ENCODE assay signal across 18 cellular contexts in the genomic region with DNA sequence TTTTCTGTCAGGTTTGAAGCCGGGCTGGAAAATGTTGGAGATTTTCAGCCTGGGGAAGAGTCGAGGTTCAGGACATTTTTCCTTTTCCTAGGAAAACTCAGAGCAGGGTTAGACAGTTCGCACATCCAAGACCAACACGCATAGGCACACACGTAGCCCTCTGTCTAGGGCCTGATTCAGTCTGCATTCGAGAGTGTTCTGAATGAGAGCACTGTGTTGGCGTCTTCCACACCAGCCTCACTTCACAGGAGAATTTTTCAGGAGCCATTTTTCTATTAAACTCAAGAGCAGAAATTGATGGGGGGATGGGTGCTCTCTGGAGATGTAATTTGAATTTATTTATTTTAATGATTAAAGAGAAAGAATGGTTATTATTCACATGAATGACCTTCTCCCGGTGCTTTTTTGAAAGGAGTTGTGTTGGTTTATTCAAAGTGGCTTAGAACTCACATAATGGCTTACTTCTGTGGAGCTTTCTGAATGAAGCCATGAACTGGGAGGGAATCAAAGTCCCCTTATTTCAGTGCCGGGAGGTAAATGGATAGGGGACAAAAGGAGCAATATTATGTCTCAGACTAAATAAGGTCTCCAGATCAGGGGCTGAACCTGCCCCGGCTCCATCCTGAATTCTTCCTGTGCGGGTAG.
DNase-seq lines count a peak whose midpoint lies in the region; ATAC-seq and TF ChIP-seq lines count a peak whose summit lies in the region.
"Had no signal": no experiment of that assay in that cellular context is flagged by ENCODE, and none has a peak within 500 bp of the region (broad histone marks: within the 10 kb centered on the region; RNA-seq: fewer than 3 reads in every experiment).

No MANE protein-coding gene starts in this region.

- BruUV-seq in IMR-90 (replicated peaks; lab: Mats Ljungman, UMichigan) = no TSS peak

- H3K9me3 Mint-ChIP-seq in stimulated activated memory B cell treated with anti-CD40 and anti-IgM and Interleukin-4, amounts not matched to agents 10 μg/mL and 1 μg/mL and 100 μg/mL, for 72 hours = no peaks in the 10 kb centered on the region
- H3K9me3 Mint-ChIP-seq: dendritic cell treated with granulocyte-macrophage colony-stimulating factor and Interleukin-4, amounts not matched to agents 40 ng/mL and 50 ng/mL, for 4 days; immature natural killer cell had no signal

- intact Hi-C loops in IMR-90 (cut with micrococcal nuclease) = no loop called here

- H3K4me3 Mint-ChIP-seq in stimulated activated memory B cell treated with anti-CD40 and anti-IgM and Interleukin-4, amounts not matched to agents 10 μg/mL and 1 μg/mL and 100 μg/mL, for 72 hours = peak overlapping the region; percentile 69
- H3K4me3 Mint-ChIP-seq: dendritic cell treated with granulocyte-macrophage colony-stimulating factor and Interleukin-4, amounts not matched to agents 40 ng/mL and 50 ng/mL, for 4 days; immature natural killer cell had no signal

- H4K20me1 ChIP-seq in IMR-90 (ENCODE audit: insufficient read depth, low read length) = no peaks in the 10 kb centered on the region
- no peaks in the 10 kb centered on the region for H4K20me1 ChIP-seq in OCI-LY3 (ENCODE audit: insufficient read depth, low read length)

- H3K4me1 ChIP-seq in IMR-90 (ENCODE audit: control insufficient read depth, insufficient read depth, low read length) (peaks cover 9% of the 10 kb centered on the region), OCI-LY3 (ENCODE audit: low read length) (peaks cover 59% of the 10 kb centered on the region)
- H3K4me1 ChIP-seq: upper lobe of right lung had no signal

- peaks cover 0 to 13% of the 10 kb centered on the region in 2 experiments; a peak in 1 of 4 replicates for H3K79me1 ChIP-seq in IMR-90 (ENCODE audit: low read depth in 1 of 2, low read length in 2 of 2)

- in situ Hi-C loops in IMR-90 (cut with MboI; ENCODE audit: low sequenced_read_pairs) = no loop called here

- H3K18ac ChIP-seq in IMR-90 (ENCODE audit: low read depth, low read length) = no peak overlapping the region

- no peak for TF ChIP-seq RAD21 in IMR-90 (IDR thresholded peaks at IDR 0.05; ENCODE audit: low read length)

- TF ChIP-seq POLR2A in IMR-90 (IDR thresholded peaks at IDR 0.05; ENCODE audit: low read depth, low read length) = no peak

- 100% methylated on average over 2 of the region's 11 CpGs; no CpG with 5 or more reads in 1 of the 2 experiments for WGBS in IMR-90 (ENCODE audit: extremely low coverage in 2 of 2, insufficient read length in 1 of 2), 2 experiments

- H3K9ac ChIP-seq in IMR-90 (ENCODE audit: low read depth, low read length) (no peak overlapping the region), OCI-LY3 (ENCODE audit: low read length) (peak overlapping the region; percentile 61)

- H2BK20ac ChIP-seq in IMR-90 (ENCODE audit: low read depth, low read length) = no peak overlapping the region

- H3K4me2 ChIP-seq in IMR-90 (ENCODE audit: low read depth, low read length) (no peak overlapping the region), OCI-LY3 (ENCODE audit: low read length) (peak overlapping the region; percentile 85)

- POLR2A ChIA-PET in IMR-90 (lab: Charles Lee; ENCODE audit: unreplicated experiment) = no interaction called here

- H3K9me1 ChIP-seq in IMR-90 (ENCODE audit: insufficient read depth, low read length) = peaks cover 6% of the 10 kb centered on the region; the same call in 1 of the 2 replicates

- H3K27ac ChIP-seq in IMR-90 (ENCODE audit: insufficient read depth, low read length) (no peak overlapping the region), OCI-LY3 (ENCODE audit: low read length) (peak overlapping the region; percentile 70), layer of hippocampus (ENCODE audit: low read depth, low read length) (peak overlapping the region; percentile 54)
- H3K27ac ChIP-seq: upper lobe of right lung had no signal

- no peaks in the 10 kb centered on the region for H3K36me3 Mint-ChIP-seq in stimulated activated memory B cell treated with anti-CD40 and anti-IgM and Interleukin-4, amounts not matched to agents 10 μg/mL and 1 μg/mL and 100 μg/mL, for 72 hours
- H3K36me3 Mint-ChIP-seq: immature natural killer cell had no signal

- no peak overlapping the region for H3K4me3 ChIP-seq in IMR-90 (ENCODE audit: insufficient read depth, low read depth, low read length)
- H3K4me3 ChIP-seq in OCI-LY3 (ENCODE audit: low read length) = peak overlapping the region; percentile 68
- H3K4me3 ChIP-seq: lung, upper lobe of right lung had no signal

- H3K4me1 Mint-ChIP-seq in stimulated activated memory B cell treated with anti-CD40 and anti-IgM and Interleukin-4, amounts not matched to agents 10 μg/mL and 1 μg/mL and 100 μg/mL, for 72 hours = peaks cover 69% of the 10 kb centered on the region

- no peak overlapping the region for H3K14ac ChIP-seq in IMR-90 (replicated peaks; ENCODE audit: low read depth, low read length)

- H3K9me3 ChIP-seq in IMR-90 (ENCODE audit: control insufficient read depth, insufficient read depth, low read length) = no peaks in the 10 kb centered on the region
- H3K9me3 ChIP-seq in OCI-LY3 (ENCODE audit: insufficient read depth, low read length) = no peaks in the 10 kb centered on the region; the same call in 1 of the 2 replicates
- H3K9me3 ChIP-seq: upper lobe of right lung had no signal

- no peaks in the 10 kb centered on the region for H3K27me3 ChIP-seq in IMR-90 (ENCODE audit: control insufficient read depth, insufficient read depth, low read length)
- H3K27me3 ChIP-seq in OCI-LY3 (ENCODE audit: low read depth, low read length) = no peaks in the 10 kb centered on the region
- no peaks in the 10 kb centered on the region for H3K27me3 ChIP-seq in layer of hippocampus (ENCODE audit: control insufficient read depth, insufficient read depth, low read length)
- H3K27me3 ChIP-seq: upper lobe of right lung had no signal

- no peak for TF ChIP-seq CTCF in IMR-90 (conservative IDR thresholded peaks at IDR 0.05; ENCODE audit: low read depth, low read length)
- no peak for TF ChIP-seq CTCF in OCI-LY3 (IDR thresholded peaks at IDR 0.05; ENCODE audit: low read depth, low read length)

- H3K36me3 ChIP-seq in IMR-90 (ENCODE audit: control insufficient read depth, insufficient read depth, low read length) (no peaks in the 10 kb centered on the region), OCI-LY3 (replicated peaks; ENCODE audit: low read depth, low read length) (no peaks in the 10 kb centered on the region)
- H3K36me3 ChIP-seq: upper lobe of right lung had no signal

- H2BK15ac ChIP-seq in IMR-90 (ENCODE audit: low read depth, low read length) = no peak overlapping the region

- no peak overlapping the region for H4K8ac ChIP-seq in IMR-90 (ENCODE audit: low read depth in 2 of 2, low read length in 2 of 2)

- H2AK5ac ChIP-seq in IMR-90 (ENCODE audit: low read depth, low read length) = no peak overlapping the region

- dilution Hi-C loops in IMR-90 (cut with HindIII; ENCODE audit: low sequenced_read_pairs, unreplicated experiment) = no loop called here

- no peak overlapping the region for H2BK120ac ChIP-seq in IMR-90 (ENCODE audit: low read depth, low read length)

- no peaks in the 10 kb centered on the region for H3K27me3 Mint-ChIP-seq in stimulated activated memory B cell treated with anti-CD40 and anti-IgM and Interleukin-4, amounts not matched to agents 10 μg/mL and 1 μg/mL and 100 μg/mL, for 72 hours

- H2AFZ ChIP-seq in IMR-90 (replicated peaks; ENCODE audit: low read length, poor library complexity) = peak overlapping the region; percentile 8
- no peak overlapping the region for H2AFZ ChIP-seq in OCI-LY3 (ENCODE audit: low read depth, low read length)

- ATAC-seq in IMR-90 (ENCODE audit: low read depth) (no peak), GM18870 (IDR thresholded peaks at IDR 0.05; ENCODE audit: unreplicated experiment) (no peak)
- ATAC-seq in stimulated activated memory B cell treated with anti-CD40 and anti-IgM and Interleukin-4, amounts not matched to agents 10 μg/mL and 1 μg/mL and 100 μg/mL, for 72 hours = no peak
- ATAC-seq: upper lobe of right lung had no signal

- H2AK9ac ChIP-seq in IMR-90 (replicated peaks; ENCODE audit: low read depth, low read length, poor library complexity) = no peak overlapping the region

- CTCF ChIA-PET in IMR-90 (lab: Yijun Ruan, JAX) = no interaction called here

- H3K23ac ChIP-seq in IMR-90 (ENCODE audit: low read depth, low read length) = no peak overlapping the region

- H3K56ac ChIP-seq in IMR-90 (ENCODE audit: extremely low read depth, insufficient read depth, low read length) = no peak overlapping the region

- DNase-seq in IMR-90 = no peak
- no peak for DNase-seq in NCI-H1694 treated with DMSO at 0.1 percent for 48 hours (lab: John Stamatoyannopoulos, UW)
- no peak for DNase-seq in SIG-M5 treated with dmso at 0.1 percent for 504 hours (lab: John Stamatoyannopoulos, UW; ENCODE audit: unreplicated experiment)
- DNase-seq in activated CD4-positive, CD25-positive, alpha-beta regulatory T cell (lab: John Stamatoyannopoulos, UW) = no peak
- DNase-seq: activated naive CD4-positive, alpha-beta T cell treated with Interleukin-2 at 50 U/mL for 16 hours; immature natural killer cell; NCI-H1417 treated with DMSO at 0.1 percent for 48 hours; NCI-H446; SIG-M5; stimulated activated CD4-positive, alpha-beta T cell treated with anti-CD3 and anti-CD28 coated beads, Interleukin-2, amount 100 ng/mL, for 48 hours; T-helper 9 cell; upper lobe of right lung had no signal

- peaks cover 9% of the 10 kb centered on the region; the same call in 1 of the 2 replicates for H3K79me2 ChIP-seq in OCI-LY3 (ENCODE audit: low read length)

- H4K91ac ChIP-seq in IMR-90 (ENCODE audit: insufficient read depth, low read depth, low read length) = no peak overlapping the region

- H3K4ac ChIP-seq in IMR-90 (ENCODE audit: low read depth, low read length) = no peak overlapping the region

- no peak overlapping the region for H2BK5ac ChIP-seq in IMR-90 (ENCODE audit: low read depth, low read length, poor library complexity, severe bottlenecking)

- H4K5ac ChIP-seq in IMR-90 (ENCODE audit: low read depth, low read length) = no peak overlapping the region

- H3K27ac Mint-ChIP-seq in stimulated activated memory B cell treated with anti-CD40 and anti-IgM and Interleukin-4, amounts not matched to agents 10 μg/mL and 1 μg/mL and 100 μg/mL, for 72 hours = peak overlapping the region; percentile 68
- H3K27ac Mint-ChIP-seq: dendritic cell treated with granulocyte-macrophage colony-stimulating factor and Interleukin-4, amounts not matched to agents 40 ng/mL and 50 ng/mL, for 4 days; immature natural killer cell had no signal

TF ChIP-seq in IMR-90, 13 proteins besides CTCF, POLR2A, EP300 and RAD21 (continues in another document):
- no peak for TF ChIP-seq USF2 (IDR thresholded peaks at IDR 0.05; ENCODE audit: low read depth, low read length)
- no peak for TF ChIP-seq CHD1 (IDR thresholded peaks at IDR 0.05; ENCODE audit: low read depth, low read length)
- TF ChIP-seq RCOR1 (IDR thresholded peaks at IDR 0.05; ENCODE audit: insufficient replicate concordance, low read length) = no peak
